ENCODE assay signal across 1 cellular context in genomic region chr22:19720150-19720827, GRCh38.
TF ChIP-seq lines count a peak whose summit lies in the region.

No MANE protein-coding gene starts in this region.

TF ChIP-seq in H1, 55 proteins besides CTCF, POLR2A, EP300 and RAD21:
- no peak for TF ChIP-seq TAF7 (optimal IDR thresholded peaks at IDR 0.05; ENCODE audit: borderline replicate concordance, low read depth, low read length)
- no peak for TF ChIP-seq FOSL1 (IDR thresholded peaks at IDR 0.05; ENCODE audit: insufficient read depth, low read depth, low read length)
- TF ChIP-seq GABPA (IDR thresholded peaks at IDR 0.05; ENCODE audit: borderline replicate concordance, insufficient read depth, low read length): no peak
- no peak for TF ChIP-seq ZNF274 (IDR thresholded peaks at IDR 0.05; ENCODE audit: borderline replicate concordance, extremely low read depth, low read length)
- no peak for TF ChIP-seq CEBPB (IDR thresholded peaks at IDR 0.05; ENCODE audit: low read depth, low read length)
- TF ChIP-seq, protein P1, sequence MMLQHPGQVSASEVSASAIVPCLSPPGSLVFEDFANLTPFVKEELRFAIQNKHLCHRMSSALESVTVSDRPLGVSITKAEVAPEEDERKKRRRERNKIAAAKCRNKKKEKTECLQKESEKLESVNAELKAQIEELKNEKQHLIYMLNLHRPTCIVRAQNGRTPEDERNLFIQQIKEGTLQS (IDR thresholded peaks at IDR 0.05; ENCODE audit: insufficient read depth, low read depth, low read length): no peak
TF ChIP-seq in H1: peak in this region for 0.
